Comparison of ENCODE assay signal across 1 cellular context in genomic region chr3:196457470-196457869, GRCh38.
A peak's percentile ranks its signal among the peaks of the same experiment; 100 is the strongest.
TF ChIP-seq lines count a peak whose summit lies in the region.

No MANE protein-coding gene starts in this region.

TF ChIP-seq in K562, 482 proteins besides CTCF, POLR2A, EP300 and RAD21:
- peak; percentile 8; the same call in 1 of the 2 replicates for TF ChIP-seq RFX1 (IDR thresholded peaks at IDR 0.05)
TF ChIP-seq in K562: peak in this region for 1; not testable (repeated sequence) for 481.
